12 cellular contexts compared by ENCODE assay signal in the genomic region with DNA sequence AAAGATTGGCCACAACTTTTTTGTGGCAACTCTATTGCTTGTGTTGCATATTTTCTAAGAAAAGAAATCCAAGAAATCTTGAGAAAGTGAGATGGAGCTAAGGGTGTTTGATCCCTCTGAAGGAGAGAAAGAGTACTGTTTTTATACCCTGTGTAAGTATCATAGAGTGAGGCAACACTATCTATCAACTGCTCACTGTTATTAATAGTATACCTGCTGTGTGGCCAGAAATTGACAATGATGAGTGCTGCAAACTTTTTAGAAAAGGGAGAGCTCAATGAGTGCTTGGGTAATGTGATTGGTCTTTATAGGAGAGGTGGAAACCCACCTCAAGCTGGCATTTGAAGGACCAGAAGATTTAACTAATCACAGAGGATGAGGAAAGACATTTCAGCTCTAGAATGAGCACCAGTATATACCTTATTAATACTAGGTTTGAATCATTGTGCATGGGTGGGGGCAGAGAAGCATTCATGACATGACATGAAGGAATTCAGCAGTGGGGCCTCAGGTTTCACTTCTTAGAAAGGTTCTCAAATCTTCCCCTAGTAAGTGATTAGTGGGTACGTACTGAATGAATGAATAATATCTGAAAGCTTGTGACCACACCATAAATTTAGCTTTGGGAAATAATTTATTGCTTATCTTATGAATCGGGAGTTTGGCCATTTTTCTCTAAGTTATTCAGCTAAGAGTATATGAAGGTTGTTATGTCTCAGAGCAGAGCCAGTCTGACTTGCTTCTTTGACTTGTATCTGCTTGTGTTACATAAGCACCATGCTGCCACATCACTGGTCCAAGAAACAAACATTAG.
DNase-seq lines count a peak whose midpoint lies in the region; ATAC-seq lines count a peak whose summit lies in the region.
"Had no signal": no experiment of that assay in that cellular context is flagged by ENCODE, and none has a peak within 500 bp of the region (broad histone marks: within the 10 kb centered on the region; RNA-seq: fewer than 3 reads in every experiment).

No MANE protein-coding gene starts in this region.

- WGBS in GM23248 (ENCODE audit: low coverage in 1 of 2, low lambda C conversion rate in 2 of 2, missing lambda C conversion rate in 2 of 2), 2 experiments = 2% methylated on average over 2 of the region's 2 CpGs

- peaks cover 60% of the 10 kb centered on the region for H3F3A ChIP-seq in GM23248 (ENCODE audit: insufficient read depth)

- no peak overlapping the region for H2AFZ ChIP-seq in GM23248

- POLR2A ChIA-PET in naive thymus-derived CD8-positive, alpha-beta T cell (lab: Charles Lee) = interaction anchor here (0.6 to 1.0 kb wide), 2 partner anchors 12 to 29 kb away, joined by 3 read pairs; no protein-coding TSS in a partner anchor

- peaks cover 53% of the 10 kb centered on the region for H3K79me2 ChIP-seq in GM23248 (ENCODE audit: insufficient read depth)

- DNase-seq in NOMO-1 (lab: John Stamatoyannopoulos, UW; ENCODE audit: unreplicated experiment in 2 of 2) = peak; percentile 13 to 37
- DNase-seq in NOMO-1 treated with dmso at 0.1 percent for 144 hours (lab: John Stamatoyannopoulos, UW; ENCODE audit: unreplicated experiment) = no peak
- peak; percentile 87 for DNase-seq in GM23248
- DNase-seq in NCI-H226 = peak; percentile 33
- DNase-seq in naive thymus-derived CD8-positive, alpha-beta T cell = no peak
- no peak for DNase-seq in NCI-H446 treated with DMSO at 0.1 percent for 48 hours (lab: John Stamatoyannopoulos, UW)
- DNase-seq in NCI-H82 (lab: John Stamatoyannopoulos, UW) = no peak
- no peak for DNase-seq in NCI-H1092 treated with DMSO at 0.1 percent for 48 hours (lab: John Stamatoyannopoulos, UW)
- DNase-seq: hypothalamus had no signal

- peaks cover 13 to 69% (median 31%) of the 10 kb centered on the region in 4 donors for H3K4me1 Mint-ChIP-seq in naive thymus-derived CD8-positive, alpha-beta T cell

- no peak for ATAC-seq in naive thymus-derived CD8-positive, alpha-beta T cell
- ATAC-seq: HCT116 had no signal

- no peaks in the 10 kb centered on the region for H3K27me3 ChIP-seq in GM23248 (replicated peaks; ENCODE audit: insufficient read depth)

- peaks cover 35 to 92% (median 66%) of the 10 kb centered on the region in 3 donors for H3K36me3 Mint-ChIP-seq in naive thymus-derived CD8-positive, alpha-beta T cell

- peak overlapping the region; percentile 60 for H3K4me2 ChIP-seq in GM23248 (ENCODE audit: unreplicated experiment)

- H3K4me1 ChIP-seq in GM23248 (ENCODE audit: insufficient read depth) = peaks cover 45% of the 10 kb centered on the region

- no peaks in the 10 kb centered on the region; the same call in 1 of the 2 replicates for H4K20me1 ChIP-seq in GM23248 (ENCODE audit: insufficient read depth)

- H3K27me3 Mint-ChIP-seq in naive thymus-derived CD8-positive, alpha-beta T cell = no peaks in the 10 kb centered on the region

- H3K4me3 ChIP-seq in GM23248 = peak overlapping the region; percentile 20; the same call in 1 of the 2 replicates
- H3K4me3 ChIP-seq: skin epidermis had no signal

- no peaks in the 10 kb centered on the region for H3K9me2 ChIP-seq in GM23248 (ENCODE audit: insufficient read depth)

- in situ Hi-C loops in GM23248 (cut with MboI) = no loop called here

- H3K27ac ChIP-seq in GM23248 = peak overlapping the region; percentile 92
- H3K27ac ChIP-seq: 22Rv1 had no signal

- peak overlapping the region in 9 of 10 donors; percentile 6 to 77 (median 39) for H3K27ac Mint-ChIP-seq in naive thymus-derived CD8-positive, alpha-beta T cell

- H3K4me3 Mint-ChIP-seq in naive thymus-derived CD8-positive, alpha-beta T cell = no peak overlapping the region

- H3K9ac ChIP-seq in GM23248 = peak overlapping the region; percentile 64

- H3K9me3 ChIP-seq in GM23248 (ENCODE audit: low read depth) = no peaks in the 10 kb centered on the region

- H3K36me3 ChIP-seq in GM23248 (ENCODE audit: low read depth) = peaks cover 71% of the 10 kb centered on the region

- H3K9me3 Mint-ChIP-seq in naive thymus-derived CD8-positive, alpha-beta T cell = no peaks in the 10 kb centered on the region

Comparison
In these comparisons a context has a peak if more than half of its experiments do, and no peak if none do; other contexts are left out.
1. DNase-seq: peak in NOMO-1 (2 of 2), GM23248 (single experiment) and NCI-H226 (single experiment); none in NOMO-1 treated with dmso at 0.1 percent for 144 hours (single experiment), naive thymus-derived CD8-positive, alpha-beta T cell (0 of 10), NCI-H446 treated with DMSO at 0.1 percent for 48 hours (single experiment), NCI-H82 (single experiment) and NCI-H1092 treated with DMSO at 0.1 percent for 48 hours (single experiment).